In genomic region chr11:120073196-120073595, GRCh38 we compare ENCODE assay signal across 27 cellular contexts.
DNase-seq lines count a peak whose midpoint lies in the region; ATAC-seq lines count a peak whose summit lies in the region.
"Had no signal": no experiment of that assay in that cellular context is flagged by ENCODE, and none has a peak within 500 bp of the region (broad histone marks: within the 10 kb centered on the region; RNA-seq: fewer than 3 reads in every experiment).

No MANE protein-coding gene starts in this region.

- no peak overlapping the region; the same call in 1 of the 2 replicates for H3K4me3 ChIP-seq in SJCRH30
- H3K4me3 ChIP-seq: body of pancreas, GM23248, transverse colon had no signal

- no peaks in the 10 kb centered on the region for H3K9me3 ChIP-seq in SJCRH30 (replicated peaks)
- H3K9me3 ChIP-seq: body of pancreas, neutrophil, transverse colon had no signal

- no peaks in the 10 kb centered on the region for H3K36me3 ChIP-seq in SJCRH30
- H3K36me3 ChIP-seq: neutrophil, transverse colon had no signal

- peaks cover 7% of the 10 kb centered on the region; the same call in 1 of the 2 replicates for H3K4me1 ChIP-seq in SJCRH30
- H3K4me1 ChIP-seq: body of pancreas, transverse colon had no signal

- ATAC-seq in HG02973 (IDR thresholded peaks at IDR 0.05; ENCODE audit: unreplicated experiment) (no peak), GM21528 (IDR thresholded peaks at IDR 0.05; ENCODE audit: low FRiP score, unreplicated experiment) (no peak)
- ATAC-seq: body of pancreas; naive thymus-derived CD4-positive, alpha-beta T cell; Panc1; sciatic nerve had no signal

- H3K27me3 ChIP-seq in SJCRH30, result no peaks in the 10 kb centered on the region
- H3K27me3 ChIP-seq: body of pancreas had no signal

- H3K27ac ChIP-seq in SJCRH30, result peak overlapping the region; percentile 50; the same call in 1 of the 2 replicates
- H3K27ac ChIP-seq: body of pancreas, GM23248, neutrophil, transverse colon had no signal

- DNase-seq in D341Med (ENCODE audit: low spot score) (peak; percentile 57), NCI-H2171 (lab: John Stamatoyannopoulos, UW) (peak; percentile 3), SJCRH30 (peak; percentile 64 to 66), myocyte (ENCODE audit: low read depth) (peak; percentile 85), NCI-H1048 (lab: John Stamatoyannopoulos, UW) (no peak)
- no peak for DNase-seq in stimulated activated naive CD4-positive, alpha-beta T cell (lab: John Stamatoyannopoulos, UW)
- DNase-seq: activated CD4-positive, alpha-beta memory T cell treated with anti-CD3 and anti-CD28 coated beads for 36 hours; activated CD4-positive, alpha-beta T cell treated with anti-CD3 and anti-CD28 coated beads for 1 hour; activated CD8-positive, alpha-beta memory T cell treated with anti-CD3 and anti-CD28 coated beads, Interleukin-2, amount 50 U/mL, for 4 hours; activated naive CD4-positive, alpha-beta T cell treated with Interleukin-2 at 50 U/mL for 16 hours; body of pancreas; CD4-positive, alpha-beta memory T cell; DMS79; GDM1; GM23248; IMR-90; naive thymus-derived CD4-positive, alpha-beta T cell; NCI-H1694 treated with DMSO at 0.1 percent for 48 hours; NCI-H226; Right ventricle myocardium superior; stimulated activated CD4-positive, alpha-beta T cell treated with anti-CD3 and anti-CD28 coated beads, Interleukin-4, amount 100 ng/mL, for 1 hour; transverse colon had no signal

Comparison
In these comparisons a context has a peak if more than half of its experiments do, and no peak if none do; other contexts are left out.
1. DNase-seq: peak in D341Med (single experiment), NCI-H2171 (single experiment), SJCRH30 (2 of 2) and myocyte (single experiment); none in stimulated activated naive CD4-positive, alpha-beta T cell (0 of 6) and NCI-H1048 (single experiment).